Comparison of ENCODE assay signal across 2 cellular contexts in the genomic region with DNA sequence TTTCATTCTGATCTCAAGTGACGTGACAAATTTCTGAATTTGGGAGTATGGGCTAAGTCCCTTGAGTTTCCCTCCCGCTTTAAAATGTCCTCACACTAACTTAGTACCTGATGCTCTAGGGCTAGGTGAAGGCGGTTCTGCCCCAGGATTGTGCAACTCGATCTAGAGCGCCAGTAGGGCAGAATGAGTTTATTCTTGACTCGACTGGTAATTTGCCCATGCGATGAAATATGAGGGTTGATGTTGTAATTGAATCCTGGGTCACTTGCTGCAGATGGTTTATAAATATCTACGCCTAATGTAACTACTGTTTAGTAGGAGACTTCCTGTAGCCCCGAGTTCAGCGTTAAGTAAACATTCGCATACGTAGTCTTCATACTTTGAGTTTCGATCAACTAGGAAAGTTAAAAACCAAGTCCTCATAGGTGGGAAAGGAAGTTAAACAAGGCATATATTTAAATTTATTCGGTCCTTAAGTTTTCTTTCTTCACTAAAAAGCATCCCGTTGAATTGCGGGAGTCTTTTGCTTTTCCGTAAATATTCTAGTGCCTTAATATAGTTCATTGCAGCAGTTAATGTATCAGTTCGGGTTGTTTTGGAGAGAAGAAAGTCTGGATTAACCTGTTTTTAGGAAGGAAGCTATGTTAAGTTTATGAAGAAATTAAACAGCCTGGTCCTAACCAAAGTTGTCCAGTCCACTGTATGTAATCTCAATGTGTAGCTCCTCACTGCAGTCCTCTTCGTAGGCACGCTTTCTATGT.
TF ChIP-seq lines count a peak whose summit lies in the region.

No MANE protein-coding gene starts in this region.

TF ChIP-seq in SK-N-SH, 30 proteins besides CTCF, POLR2A, EP300 and RAD21:
- TF ChIP-seq, protein P1, sequence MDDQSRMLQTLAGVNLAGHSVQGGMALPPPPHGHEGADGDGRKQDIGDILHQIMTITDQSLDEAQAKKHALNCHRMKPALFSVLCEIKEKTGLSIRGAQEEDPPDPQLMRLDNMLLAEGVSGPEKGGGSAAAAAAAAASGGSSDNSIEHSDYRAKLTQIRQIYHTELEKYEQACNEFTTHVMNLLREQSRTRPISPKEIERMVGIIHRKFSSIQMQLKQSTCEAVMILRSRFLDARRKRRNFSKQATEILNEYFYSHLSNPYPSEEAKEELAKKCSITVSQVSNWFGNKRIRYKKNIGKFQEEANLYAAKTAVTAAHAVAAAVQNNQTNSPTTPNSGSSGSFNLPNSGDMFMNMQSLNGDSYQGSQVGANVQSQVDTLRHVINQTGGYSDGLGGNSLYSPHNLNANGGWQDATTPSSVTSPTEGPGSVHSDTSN (IDR thresholded peaks at IDR 0.05) = no peak
- TF ChIP-seq, protein P2, sequence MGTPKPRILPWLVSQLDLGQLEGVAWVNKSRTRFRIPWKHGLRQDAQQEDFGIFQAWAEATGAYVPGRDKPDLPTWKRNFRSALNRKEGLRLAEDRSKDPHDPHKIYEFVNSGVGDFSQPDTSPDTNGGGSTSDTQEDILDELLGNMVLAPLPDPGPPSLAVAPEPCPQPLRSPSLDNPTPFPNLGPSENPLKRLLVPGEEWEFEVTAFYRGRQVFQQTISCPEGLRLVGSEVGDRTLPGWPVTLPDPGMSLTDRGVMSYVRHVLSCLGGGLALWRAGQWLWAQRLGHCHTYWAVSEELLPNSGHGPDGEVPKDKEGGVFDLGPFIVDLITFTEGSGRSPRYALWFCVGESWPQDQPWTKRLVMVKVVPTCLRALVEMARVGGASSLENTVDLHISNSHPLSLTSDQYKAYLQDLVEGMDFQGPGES (IDR thresholded peaks at IDR 0.05; ENCODE audit: low read depth, low read length) = no peak
- TF ChIP-seq EZH2phosphoT487 (IDR thresholded peaks at IDR 0.05; ENCODE audit: borderline replicate concordance, low read depth) (no peak), SMC3 (IDR thresholded peaks at IDR 0.05; ENCODE audit: low read depth, low read length) (no peak), FOSL2 (IDR thresholded peaks at IDR 0.05; ENCODE audit: borderline replicate concordance, low read depth) (no peak), SIN3A (IDR thresholded peaks at IDR 0.05; ENCODE audit: borderline replicate concordance, low read depth, low read length) (no peak), GATA2 (CRISPR knock-in tag; IDR thresholded peaks at IDR 0.05) (no peak), FOXM1 (IDR thresholded peaks at IDR 0.05; ENCODE audit: low read depth) (no peak), TAF1 (IDR thresholded peaks at IDR 0.05; ENCODE audit: borderline replicate concordance, low read depth, low read length) (no peak), RXRA (IDR thresholded peaks at IDR 0.05; ENCODE audit: borderline replicate concordance, low read depth) (no peak), RCOR1 (IDR thresholded peaks at IDR 0.05; ENCODE audit: low read length) (no peak)
- TF ChIP-seq, protein P3, sequence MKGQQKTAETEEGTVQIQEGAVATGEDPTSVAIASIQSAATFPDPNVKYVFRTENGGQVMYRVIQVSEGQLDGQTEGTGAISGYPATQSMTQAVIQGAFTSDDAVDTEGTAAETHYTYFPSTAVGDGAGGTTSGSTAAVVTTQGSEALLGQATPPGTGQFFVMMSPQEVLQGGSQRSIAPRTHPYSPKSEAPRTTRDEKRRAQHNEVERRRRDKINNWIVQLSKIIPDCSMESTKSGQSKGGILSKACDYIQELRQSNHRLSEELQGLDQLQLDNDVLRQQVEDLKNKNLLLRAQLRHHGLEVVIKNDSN (IDR thresholded peaks at IDR 0.05; ENCODE audit: borderline replicate concordance, low read depth) = no peak
- TF ChIP-seq, protein P4, sequence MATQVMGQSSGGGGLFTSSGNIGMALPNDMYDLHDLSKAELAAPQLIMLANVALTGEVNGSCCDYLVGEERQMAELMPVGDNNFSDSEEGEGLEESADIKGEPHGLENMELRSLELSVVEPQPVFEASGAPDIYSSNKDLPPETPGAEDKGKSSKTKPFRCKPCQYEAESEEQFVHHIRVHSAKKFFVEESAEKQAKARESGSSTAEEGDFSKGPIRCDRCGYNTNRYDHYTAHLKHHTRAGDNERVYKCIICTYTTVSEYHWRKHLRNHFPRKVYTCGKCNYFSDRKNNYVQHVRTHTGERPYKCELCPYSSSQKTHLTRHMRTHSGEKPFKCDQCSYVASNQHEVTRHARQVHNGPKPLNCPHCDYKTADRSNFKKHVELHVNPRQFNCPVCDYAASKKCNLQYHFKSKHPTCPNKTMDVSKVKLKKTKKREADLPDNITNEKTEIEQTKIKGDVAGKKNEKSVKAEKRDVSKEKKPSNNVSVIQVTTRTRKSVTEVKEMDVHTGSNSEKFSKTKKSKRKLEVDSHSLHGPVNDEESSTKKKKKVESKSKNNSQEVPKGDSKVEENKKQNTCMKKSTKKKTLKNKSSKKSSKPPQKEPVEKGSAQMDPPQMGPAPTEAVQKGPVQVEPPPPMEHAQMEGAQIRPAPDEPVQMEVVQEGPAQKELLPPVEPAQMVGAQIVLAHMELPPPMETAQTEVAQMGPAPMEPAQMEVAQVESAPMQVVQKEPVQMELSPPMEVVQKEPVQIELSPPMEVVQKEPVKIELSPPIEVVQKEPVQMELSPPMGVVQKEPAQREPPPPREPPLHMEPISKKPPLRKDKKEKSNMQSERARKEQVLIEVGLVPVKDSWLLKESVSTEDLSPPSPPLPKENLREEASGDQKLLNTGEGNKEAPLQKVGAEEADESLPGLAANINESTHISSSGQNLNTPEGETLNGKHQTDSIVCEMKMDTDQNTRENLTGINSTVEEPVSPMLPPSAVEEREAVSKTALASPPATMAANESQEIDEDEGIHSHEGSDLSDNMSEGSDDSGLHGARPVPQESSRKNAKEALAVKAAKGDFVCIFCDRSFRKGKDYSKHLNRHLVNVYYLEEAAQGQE (IDR thresholded peaks at IDR 0.05; ENCODE audit: low read depth, low read length) = no peak

TF ChIP-seq in H1, 55 proteins besides CTCF, POLR2A, EP300 and RAD21:
- TF ChIP-seq RXRA (IDR thresholded peaks at IDR 0.05; ENCODE audit: insufficient read depth, low read depth, low read length) (no peak), CEBPB (IDR thresholded peaks at IDR 0.05; ENCODE audit: low read depth, low read length) (peak; percentile 96)
TF ChIP-seq in H1: peak in this region for 1.
